In genomic region chr15:57591822-57592367, GRCh38 we compare ENCODE assay signal across 1 cellular context.
TF ChIP-seq lines count a peak whose summit lies in the region.

TSS of gene MYZAP (plus strand) at chr15:57591904. CDS start at chr15:57592035, 131 bp downstream.

TF ChIP-seq in HepG2, 621 proteins besides CTCF, POLR2A, EP300 and RAD21 (continued from another document):
- TF ChIP-seq ZNF710 (CRISPR knock-in tag; IDR thresholded peaks at IDR 0.05; ENCODE audit: borderline replicate concordance) (no peak), ZNF687 (CRISPR knock-in tag; IDR thresholded peaks at IDR 0.05) (0 out of 2 replicates have a peak, but pooled peaks have one; percentile 8), ZNF768 (CRISPR knock-in tag; IDR thresholded peaks at IDR 0.05) (0 out of 2 replicates have a peak, but pooled peaks have one; percentile 12), GMEB1 (CRISPR knock-in tag; IDR thresholded peaks at IDR 0.05; ENCODE audit: borderline replicate concordance) (no peak), KDM3A (CRISPR knock-in tag; IDR thresholded peaks at IDR 0.05; ENCODE audit: low read depth) (no peak), KAT8 (CRISPR knock-in tag; IDR thresholded peaks at IDR 0.05) (no peak), ZFP36L2 (CRISPR knock-in tag; IDR thresholded peaks at IDR 0.05) (no peak), ZNF749 (CRISPR knock-in tag; IDR thresholded peaks at IDR 0.05; ENCODE audit: borderline replicate concordance) (no peak), MAFG (CRISPR knock-in tag; IDR thresholded peaks at IDR 0.05) (no peak), TEF (CRISPR knock-in tag; IDR thresholded peaks at IDR 0.05) (no peak), ZXDC (CRISPR knock-in tag; IDR thresholded peaks at IDR 0.05) (no peak), ZNF776 (CRISPR knock-in tag; IDR thresholded peaks at IDR 0.05) (no peak)
